ENCODE assay signal across 11 cellular contexts in the genomic region with DNA sequence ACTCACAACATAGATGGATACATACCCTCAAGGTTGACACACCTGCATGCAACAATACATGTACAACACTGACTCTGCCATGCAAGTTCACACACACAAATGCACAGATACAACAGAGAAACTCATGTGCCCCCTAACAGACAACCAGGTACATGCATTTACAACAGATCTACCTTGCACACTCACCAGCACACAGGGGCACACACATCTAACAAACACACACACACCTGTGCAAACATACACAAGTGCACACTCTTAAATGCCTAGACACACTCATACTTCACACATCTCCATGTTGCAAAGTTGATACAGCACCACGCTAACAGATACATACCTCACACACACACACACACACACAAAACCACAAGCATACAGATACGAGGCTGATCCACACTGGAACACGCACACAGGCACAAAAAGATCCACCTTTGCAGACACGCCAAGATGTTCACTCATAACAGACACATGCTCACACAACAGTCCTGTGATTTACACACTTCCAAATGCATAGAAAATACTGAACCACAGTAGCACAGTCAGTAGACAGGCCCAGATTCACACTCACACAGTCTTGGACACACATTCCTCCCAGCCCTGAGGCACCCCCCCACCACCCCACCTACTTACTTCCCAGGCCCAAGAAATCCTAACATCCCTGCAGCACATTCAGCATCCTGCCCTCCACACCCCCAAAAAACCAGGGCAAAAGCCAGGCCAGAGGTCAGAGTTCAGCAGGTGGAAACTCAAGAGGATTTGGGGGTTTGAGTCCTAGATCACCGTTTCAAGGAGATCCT. TPM values are rescaled to one million over a fixed set of nuclear protein-coding genes. Genes with fewer than 3 reads are reported as not detected.
DNase-seq lines count a peak whose midpoint lies in the region; ATAC-seq and TF ChIP-seq lines count a peak whose summit lies in the region.
"Had no signal": no experiment of that assay in that cellular context is flagged by ENCODE, and none has a peak within 500 bp of the region (broad histone marks: within the 10 kb centered on the region; RNA-seq: fewer than 3 reads in every experiment).

No MANE protein-coding gene starts in this region.

- H2AFZ ChIP-seq in OCI-LY3 (ENCODE audit: low read depth, low read length) (no peak overlapping the region), smooth muscle cell (ENCODE audit: low read depth) (no peak overlapping the region)

- H3K27me3 ChIP-seq in OCI-LY3 (ENCODE audit: low read depth, low read length) (no peaks in the 10 kb centered on the region), dorsolateral prefrontal cortex (no peaks in the 10 kb centered on the region), smooth muscle cell (ENCODE audit: low read depth) (no peaks in the 10 kb centered on the region), heart left ventricle (peaks cover 0 to 15% (median 0%) of the 10 kb centered on the region in 9 donors), upper lobe of right lung (no peaks in the 10 kb centered on the region)

- peak overlapping the region; percentile 42 for H3K27ac Mint-ChIP-seq in activated CD4-positive, alpha-beta T cell treated with anti-CD3 and anti-CD28 coated beads, Interleukin-2, amount 10 ng/mL, durations not matched to agents 24 days and 14 days

- H3K4me2 ChIP-seq in OCI-LY3 (ENCODE audit: low read length) (peak overlapping the region; percentile 97), smooth muscle cell (peak overlapping the region; percentile 92)

- H3K36me3 ChIP-seq in OCI-LY3 (replicated peaks; ENCODE audit: low read depth, low read length) = peaks cover 15% of the 10 kb centered on the region
- no peaks in the 10 kb centered on the region for H3K36me3 ChIP-seq in smooth muscle cell (ENCODE audit: low read depth)
- H3K36me3 ChIP-seq in heart left ventricle = peaks cover 0 to 4% (median 0%) of the 10 kb centered on the region in 9 donors
- no peaks in the 10 kb centered on the region for H3K36me3 ChIP-seq in upper lobe of right lung

- ATAC-seq in heart left ventricle = no peak
- ATAC-seq in upper lobe of right lung = no peak

- H3K9ac ChIP-seq in OCI-LY3 (ENCODE audit: low read length) (peak overlapping the region; percentile 90), smooth muscle cell (ENCODE audit: low read depth) (no peak overlapping the region)

- H3F3A ChIP-seq in smooth muscle cell (ENCODE audit: low read depth) = no peaks in the 10 kb centered on the region

- peaks cover 23% of the 10 kb centered on the region for H3K4me1 Mint-ChIP-seq in activated CD4-positive, alpha-beta T cell treated with anti-CD3 and anti-CD28 coated beads, Interleukin-2, amount 10 ng/mL, durations not matched to agents 24 days and 14 days

- H3K9me3 ChIP-seq in OCI-LY3 (ENCODE audit: insufficient read depth, low read length) (no peaks in the 10 kb centered on the region), smooth muscle cell (replicated peaks; ENCODE audit: low read depth) (no peaks in the 10 kb centered on the region), heart left ventricle (no peaks in the 10 kb centered on the region), upper lobe of right lung (no peaks in the 10 kb centered on the region)

- H3K27me3 Mint-ChIP-seq in activated CD4-positive, alpha-beta T cell treated with anti-CD3 and anti-CD28 coated beads, Interleukin-2, amount 10 ng/mL, durations not matched to agents 24 days and 14 days = peaks cover 10% of the 10 kb centered on the region

- H3K4me1 ChIP-seq in OCI-LY3 (ENCODE audit: low read length) = peaks cover 14% of the 10 kb centered on the region
- peaks cover 3% of the 10 kb centered on the region for H3K4me1 ChIP-seq in smooth muscle cell (ENCODE audit: low read depth)
- H3K4me1 ChIP-seq in heart left ventricle = peaks cover 0 to 13% (median 0%) of the 10 kb centered on the region in 12 donors
- no peaks in the 10 kb centered on the region for H3K4me1 ChIP-seq in upper lobe of right lung

- TF ChIP-seq CTCF in OCI-LY3 (IDR thresholded peaks at IDR 0.05; ENCODE audit: low read depth, low read length) (no peak), dorsolateral prefrontal cortex (IDR thresholded peaks at IDR 0.05 in 54 of 56, conservative IDR thresholded peaks at IDR 0.05 in 2 of 56; ENCODE audit: low read depth in 1 of 56, partially characterized antibody in 56 of 56) (no peak), smooth muscle cell (IDR thresholded peaks at IDR 0.05; ENCODE audit: borderline replicate concordance, insufficient read depth, poor library complexity, severe bottlenecking) (no peak), heart left ventricle (IDR thresholded peaks at IDR 0.05) (no peak), upper lobe of right lung (IDR thresholded peaks at IDR 0.05) (no peak)

- intact Hi-C loops in activated CD4-positive, alpha-beta T cell treated with anti-CD3 and anti-CD28 coated beads, Interleukin-2, amount 10 ng/mL, durations not matched to agents 24 days and 14 days (cut with micrococcal nuclease) = no loop called here
- intact Hi-C loops in dorsolateral prefrontal cortex (cut with DNase I) (no loop called here), heart left ventricle (cut with DNase I) (loop anchor here in 2 of 10 donors (10.0 kb wide), 1 partner anchor 114 kb away; the partner anchor contains the start of gene SYCN (in 2 of the 2)), upper lobe of right lung (cut with DNase I) (no loop called here)

- DNase-seq in activated CD4-positive, alpha-beta T cell treated with anti-CD3 and anti-CD28 coated beads, Interleukin-2, amount 10 ng/mL, durations not matched to agents 24 days and 14 days = no peak
- no peak for DNase-seq in activated CD4-positive, alpha-beta T cell treated with anti-CD3 and anti-CD28 coated beads, Interleukin-2, amount 50 U/mL, for 48 hours
- DNase-seq in dorsolateral prefrontal cortex = no peak
- no peak for DNase-seq in smooth muscle cell (lab: John Stamatoyannopoulos, UW; ENCODE audit: unreplicated experiment)
- no peak for DNase-seq in heart left ventricle
- DNase-seq in HK-2 (ENCODE audit: unreplicated experiment) = no peak
- no peak for DNase-seq in upper lobe of right lung
- DNase-seq: NCI-H187, SHP77 had no signal

- no peak overlapping the region for H3K27ac ChIP-seq in OCI-LY3 (ENCODE audit: low read length)
- H3K27ac ChIP-seq in dorsolateral prefrontal cortex = peak overlapping the region in 21 of 59 donors; percentile 5 to 86 (median 49)
- no peak overlapping the region for H3K27ac ChIP-seq in smooth muscle cell (ENCODE audit: low read depth)
- H3K27ac ChIP-seq in heart left ventricle = no peak overlapping the region
- no peak overlapping the region for H3K27ac ChIP-seq in upper lobe of right lung

- no peaks in the 10 kb centered on the region for H3K9me3 Mint-ChIP-seq in activated CD4-positive, alpha-beta T cell treated with anti-CD3 and anti-CD28 coated beads, Interleukin-2, amount 10 ng/mL, durations not matched to agents 24 days and 14 days

- H4K20me1 ChIP-seq in OCI-LY3 (ENCODE audit: insufficient read depth, low read length) = 0 out of 2 replicates have a peak, but pooled peaks cover 3% of the 10 kb centered on the region
- H4K20me1 ChIP-seq in smooth muscle cell (ENCODE audit: low read depth) = no peaks in the 10 kb centered on the region

- TF ChIP-seq POLR2A in heart left ventricle (IDR thresholded peaks at IDR 0.05) = no peak

- peak overlapping the region; percentile 76 for H3K4me3 Mint-ChIP-seq in activated CD4-positive, alpha-beta T cell treated with anti-CD3 and anti-CD28 coated beads, Interleukin-2, amount 10 ng/mL, durations not matched to agents 24 days and 14 days

- H3K36me3 Mint-ChIP-seq in activated CD4-positive, alpha-beta T cell treated with anti-CD3 and anti-CD28 coated beads, Interleukin-2, amount 10 ng/mL, durations not matched to agents 24 days and 14 days (ENCODE audit: low read depth) = peaks cover 18% of the 10 kb centered on the region

- H3K4me3 ChIP-seq in OCI-LY3 (ENCODE audit: low read length) (peak overlapping the region; percentile 95), dorsolateral prefrontal cortex (peak overlapping the region in 57 of 59 donors; percentile 19 to 85 (median 71)), smooth muscle cell (peak overlapping the region; percentile 60), heart left ventricle (no peak overlapping the region), upper lobe of right lung (no peak overlapping the region)

- H3K79me2 ChIP-seq in OCI-LY3 (ENCODE audit: low read length) (peaks cover 13% of the 10 kb centered on the region), smooth muscle cell (ENCODE audit: low read depth) (no peaks in the 10 kb centered on the region)

- 86% methylated on average over 5 of the region's 5 CpGs for WGBS in smooth muscle cell (ENCODE audit: low lambda C conversion rate)
- 89 to 93% (median 92%) methylated on average over 4 to 5 of the region's 5 CpGs for WGBS in heart left ventricle, 4 donors

RNA-seq across cellular contexts. Expression of gene LRFN1, which starts 1.4 kb away (rescaled TPM):
- total RNA-seq in activated CD4-positive, alpha-beta T cell treated with anti-CD3 and anti-CD28 coated beads, Interleukin-2, amount 10 ng/mL, durations not matched to agents 24 days and 14 days = 5.0 and 5.2 TPM in 2 replicates
- total RNA-seq in dorsolateral prefrontal cortex (10 to 100 TPM in 115 of 120 experiments, 1 to 10 TPM in 5; 6.4 to 25.4 (median 16.9) TPM), smooth muscle cell (0.36 and 0.76 TPM in 2 replicates), heart left ventricle (under 1 TPM in 8 of 9 donors, not detected in 1; 0.09 to 0.50 (median 0.28) TPM), upper lobe of right lung (2.2 TPM)
- polyA plus RNA-seq in smooth muscle cell (2.1 and 3.2 TPM in 2 replicates), heart left ventricle (under 1 TPM; 0.14 to 0.34 TPM)

RNA-seq across cellular contexts. Expression of gene GMFG, which starts 16.5 kb away (rescaled TPM):
- total RNA-seq in activated CD4-positive, alpha-beta T cell treated with anti-CD3 and anti-CD28 coated beads, Interleukin-2, amount 10 ng/mL, durations not matched to agents 24 days and 14 days = 328 and 330 TPM in 2 replicates
- total RNA-seq in dorsolateral prefrontal cortex (10 to 100 TPM in 94 of 120 experiments, 1 to 10 TPM in 26; 4.4 to 36.5 (median 12.4) TPM), smooth muscle cell (not detected in 2 replicates), heart left ventricle (10 to 100 TPM in 8 of 9 donors, 1 to 10 TPM in 1; 6.4 to 93.3 (median 10.8) TPM), upper lobe of right lung (113 TPM)
- polyA plus RNA-seq in smooth muscle cell (0.37 TPM in 1 of 2 replicates, not detected in the other), heart left ventricle (10 to 100 TPM; 16.8 to 18.7 TPM)
- total RNA-seq: kidney epithelial cell had no signal

RNA-seq across cellular contexts. Expression of gene SAMD4B, which starts 22.9 kb away (rescaled TPM):
- total RNA-seq in activated CD4-positive, alpha-beta T cell treated with anti-CD3 and anti-CD28 coated beads, Interleukin-2, amount 10 ng/mL, durations not matched to agents 24 days and 14 days = 68.9 and 71.4 TPM in 2 replicates
- 100 to 1,000 TPM; 107 to 294 (median 153) TPM for total RNA-seq in dorsolateral prefrontal cortex
- 37.1 and 58.3 TPM in 2 replicates for total RNA-seq in smooth muscle cell
- 61.8 and 81.9 TPM in 2 replicates for polyA plus RNA-seq in smooth muscle cell
- 100 to 1,000 TPM in 1 of 9 donors, 10 to 100 TPM in 8; 34.9 to 101 (median 52.3) TPM for total RNA-seq in heart left ventricle
- 10 to 100 TPM; 62.1 to 78.6 TPM for polyA plus RNA-seq in heart left ventricle
- total RNA-seq in upper lobe of right lung = 81.2 TPM

RNA-seq across cellular contexts. Expression of gene IFNL1, which starts 23.1 kb away (rescaled TPM):
- total RNA-seq in activated CD4-positive, alpha-beta T cell treated with anti-CD3 and anti-CD28 coated beads, Interleukin-2, amount 10 ng/mL, durations not matched to agents 24 days and 14 days = not detected in 2 replicates
- total RNA-seq in dorsolateral prefrontal cortex = not detected
- not detected in 2 replicates for total RNA-seq in smooth muscle cell
- polyA plus RNA-seq in smooth muscle cell = not detected in 2 replicates
- total RNA-seq in heart left ventricle = not detected
- not detected for polyA plus RNA-seq in heart left ventricle
- not detected for total RNA-seq in upper lobe of right lung
- total RNA-seq: kidney epithelial cell had no signal

RNA-seq across cellular contexts. Expression of gene IFNL2, which starts 51.1 kb away (rescaled TPM):
- not detected in 2 replicates for total RNA-seq in activated CD4-positive, alpha-beta T cell treated with anti-CD3 and anti-CD28 coated beads, Interleukin-2, amount 10 ng/mL, durations not matched to agents 24 days and 14 days
- total RNA-seq in dorsolateral prefrontal cortex = not detected
- total RNA-seq in smooth muscle cell = not detected in 2 replicates
- polyA plus RNA-seq in smooth muscle cell = not detected in 2 replicates
- total RNA-seq in heart left ventricle = not detected
- not detected for polyA plus RNA-seq in heart left ventricle
- total RNA-seq in upper lobe of right lung = not detected
- total RNA-seq: kidney epithelial cell had no signal

Comparison
In these comparisons a context has a peak if more than half of its experiments do, and no peak if none do; other contexts are left out.
1. H3K4me3 ChIP-seq: peak in OCI-LY3 (single experiment), dorsolateral prefrontal cortex (57 of 59) and smooth muscle cell (single experiment); none in heart left ventricle (0 of 12) and upper lobe of right lung (single experiment).